Comparison of ENCODE assay signal across 21 cellular contexts in genomic region chr17:47368262-47368661, GRCh38. TPM values are rescaled to one million over a fixed set of nuclear protein-coding genes. Genes with fewer than 3 reads are reported as not detected.
DNase-seq lines count a peak whose midpoint lies in the region; ATAC-seq and TF ChIP-seq lines count a peak whose summit lies in the region.
"Had no signal": no experiment of that assay in that cellular context is flagged by ENCODE, and none has a peak within 500 bp of the region (broad histone marks: within the 10 kb centered on the region; RNA-seq: fewer than 3 reads in every experiment).

No MANE protein-coding gene starts in this region.

- H3K4me1 Mint-ChIP-seq in activated CD8-positive, alpha-beta T cell treated with anti-CD3 and anti-CD28 coated beads, Interleukin-2, amount 10 ng/mL, durations not matched to agents 7 days and 5 days (ENCODE audit: low read depth) = no peaks in the 10 kb centered on the region
- H3K4me1 Mint-ChIP-seq: activated CD4-positive, alpha-beta T cell treated with anti-CD3 and anti-CD28 coated beads, Interleukin-2, amount 10 ng/mL, durations not matched to agents 24 days and 14 days; natural killer cell had no signal

- ATAC-seq in PC-3 = peak; percentile 89
- no peak for ATAC-seq in activated CD8-positive, alpha-beta T cell treated with anti-CD3 and anti-CD28 coated beads, Interleukin-2, amount 10 ng/mL, durations not matched to agents 7 days and 5 days
- ATAC-seq: activated T-cell treated with anti-CD3 and anti-CD28 coated beads, Interleukin-2, amount 50 U/mL, for 4 hours; natural killer cell; stimulated activated naive CD8-positive, alpha-beta T cell treated with anti-CD3 and anti-CD28 coated beads, Interleukin-15, Interleukin-2, amounts not matched to agents 100 U/mL and 50 U/mL, for 24 hours had no signal

- no peak overlapping the region for H3K9ac ChIP-seq in PC-3 (ENCODE audit: low read length)

- H3K27me3 Mint-ChIP-seq in activated CD8-positive, alpha-beta T cell treated with anti-CD3 and anti-CD28 coated beads, Interleukin-2, amount 10 ng/mL, durations not matched to agents 7 days and 5 days (ENCODE audit: low read depth) = peaks cover 11% of the 10 kb centered on the region
- H3K27me3 Mint-ChIP-seq: CD4-positive, alpha-beta T cell had no signal

- no peak for TF ChIP-seq POLR2A in prostate gland (IDR thresholded peaks at IDR 0.05)

- H3K4me1 ChIP-seq in PC-3 (ENCODE audit: insufficient read depth, low read length) (peaks cover 19% of the 10 kb centered on the region), prostate gland (replicated peaks) (no peaks in the 10 kb centered on the region)

- H3K4me3 Mint-ChIP-seq in activated CD8-positive, alpha-beta T cell treated with anti-CD3 and anti-CD28 coated beads, Interleukin-2, amount 10 ng/mL, durations not matched to agents 7 days and 5 days = no peak overlapping the region
- H3K4me3 Mint-ChIP-seq: activated CD4-positive, alpha-beta T cell treated with anti-CD3 and anti-CD28 coated beads, Interleukin-2, amount 10 ng/mL, durations not matched to agents 24 days and 14 days; activated T-cell treated with anti-CD3 and anti-CD28 coated beads, Interleukin-2, amount 50 U/mL, for 4 hours; CD4-positive, alpha-beta T cell; natural killer cell had no signal

- intact Hi-C loops in PC-3 (cut with micrococcal nuclease) = no loop called here
- intact Hi-C loops in prostate gland (cut with DNase I) = no loop called here

- WGBS in prostate gland = 39% methylated on average over 3 of the region's 3 CpGs

- H3K9me3 Mint-ChIP-seq in activated CD8-positive, alpha-beta T cell treated with anti-CD3 and anti-CD28 coated beads, Interleukin-2, amount 10 ng/mL, durations not matched to agents 7 days and 5 days (ENCODE audit: insufficient read depth) = peaks cover 13% of the 10 kb centered on the region

- no peaks in the 10 kb centered on the region for H4K20me1 ChIP-seq in PC-3 (ENCODE audit: low read length)

- no peaks in the 10 kb centered on the region for H3F3A ChIP-seq in PC-3 (ENCODE audit: low read length, unreplicated experiment)

- peaks cover 2% of the 10 kb centered on the region; the same call in 1 of the 2 replicates for H3K36me3 ChIP-seq in PC-3 (ENCODE audit: low read depth, low read length)
- no peaks in the 10 kb centered on the region for H3K36me3 ChIP-seq in prostate gland
- H3K36me3 ChIP-seq: thoracic aorta, WERI-Rb-1 had no signal

- no peak for TF ChIP-seq CTCF in LNCaP clone FGC (IDR thresholded peaks at IDR 0.05; ENCODE audit: control insufficient read depth, extremely low read depth, insufficient read depth)
- no peak for TF ChIP-seq CTCF in PC-3 (conservative IDR thresholded peaks at IDR 0.05; ENCODE audit: low read depth, low read length)
- TF ChIP-seq CTCF in prostate gland (IDR thresholded peaks at IDR 0.05) = no peak

- H3K9me3 ChIP-seq in PC-3 (ENCODE audit: low read length) (peaks cover 12% of the 10 kb centered on the region), prostate gland (no peaks in the 10 kb centered on the region)

- DNase-seq in NCI-H2107 treated with DMSO at 0.1 percent for 48 hours (lab: John Stamatoyannopoulos, UW; ENCODE audit: unreplicated experiment) = peak; percentile 5
- no peak for DNase-seq in NCI-H2107 (lab: John Stamatoyannopoulos, UW)
- DNase-seq in LNCaP clone FGC (ENCODE audit: low read depth) = peak; percentile 69
- DNase-seq in PC-3 = peak; percentile 96
- DNase-seq in prostate gland (ENCODE audit: low spot score) = peak; percentile 24
- DNase-seq in kidney glomerular epithelial cell (lab: John Stamatoyannopoulos, UW) = no peak
- DNase-seq in occipital lobe (lab: John Stamatoyannopoulos, UW) = no peak
- DNase-seq in activated CD8-positive, alpha-beta T cell treated with anti-CD3 and anti-CD28 coated beads, Interleukin-2, amount 10 ng/mL, durations not matched to agents 7 days and 5 days = no peak
- DNase-seq: activated CD4-positive, alpha-beta T cell treated with anti-CD3 and anti-CD28 coated beads, Interleukin-2, amount 10 ng/mL, durations not matched to agents 24 days and 14 days; activated T-cell treated with anti-CD3 and anti-CD28 coated beads, Interleukin-2, amount 50 U/mL, for 4 hours; CD4-positive, alpha-beta T cell; DMS 273 treated with DMSO at 0.1 percent for 48 hours; KG1; natural killer cell; NCI-H187; stimulated activated naive CD8-positive, alpha-beta T cell treated with anti-CD3 and anti-CD28 coated beads, Interleukin-15, Interleukin-2, amounts not matched to agents 100 U/mL and 50 U/mL, for 24 hours; SW 1271; T-helper 9 cell; WERI-Rb-1 had no signal

- H3K79me2 ChIP-seq in PC-3 (ENCODE audit: low read length) = no peaks in the 10 kb centered on the region

- H3K27ac ChIP-seq in PC-3 (ENCODE audit: low read length) (peak overlapping the region; percentile 31), prostate gland (no peak overlapping the region)
- H3K27ac ChIP-seq: thoracic aorta, WERI-Rb-1 had no signal

- H3K4me2 ChIP-seq in PC-3 (ENCODE audit: low read length) = peak overlapping the region; percentile 65

- H3K27ac Mint-ChIP-seq in activated CD8-positive, alpha-beta T cell treated with anti-CD3 and anti-CD28 coated beads, Interleukin-2, amount 10 ng/mL, durations not matched to agents 7 days and 5 days = no peak overlapping the region
- H3K27ac Mint-ChIP-seq: activated CD4-positive, alpha-beta T cell treated with anti-CD3 and anti-CD28 coated beads, Interleukin-2, amount 10 ng/mL, durations not matched to agents 24 days and 14 days; CD4-positive, alpha-beta T cell; natural killer cell had no signal

- H3K27me3 ChIP-seq in PC-3 (ENCODE audit: low read length) (no peaks in the 10 kb centered on the region), prostate gland (replicated peaks; ENCODE audit: insufficient read depth) (no peaks in the 10 kb centered on the region)

- no peaks in the 10 kb centered on the region for H3K36me3 Mint-ChIP-seq in activated CD8-positive, alpha-beta T cell treated with anti-CD3 and anti-CD28 coated beads, Interleukin-2, amount 10 ng/mL, durations not matched to agents 7 days and 5 days (ENCODE audit: low read depth)

- H3K9me2 ChIP-seq in PC-3 (replicated peaks; ENCODE audit: low read length) = no peaks in the 10 kb centered on the region

- CTCF ChIA-PET in PC-3 (lab: Charles Lee) = no interaction called here
- CTCF ChIA-PET in activated CD8-positive, alpha-beta T cell treated with anti-CD3 and anti-CD28 coated beads, Interleukin-2, amount 10 ng/mL, durations not matched to agents 7 days and 5 days (lab: Charles Lee) = no interaction called here

- POLR2A ChIA-PET in PC-3 (lab: Charles Lee; ENCODE audit: unreplicated experiment) = interaction anchor here (0.7 kb wide), 1 partner anchor 70 kb away, joined by 3 read pairs; no protein-coding TSS in a partner anchor
- POLR2A ChIA-PET in activated CD8-positive, alpha-beta T cell treated with anti-CD3 and anti-CD28 coated beads, Interleukin-2, amount 10 ng/mL, durations not matched to agents 7 days and 5 days (lab: Charles Lee) = no interaction called here

- H2AFZ ChIP-seq in PC-3 (ENCODE audit: low read length) = no peak overlapping the region; the same call in 1 of the 2 replicates

- BruUV-seq in PC-3 (replicated peaks; lab: Mats Ljungman, UMichigan) = no TSS peak

- H3K4me3 ChIP-seq in LNCaP clone FGC (ENCODE audit: low read depth, low read length) = no peak overlapping the region
- H3K4me3 ChIP-seq in PC-3 (ENCODE audit: low read length) = peak overlapping the region; percentile 5; the same call in 1 of the 2 replicates
- no peak overlapping the region for H3K4me3 ChIP-seq in prostate gland
- H3K4me3 ChIP-seq: thoracic aorta had no signal

RNA-seq across cellular contexts. Expression of gene EFCAB13, which starts 44.5 kb away (rescaled TPM):
- total RNA-seq in PC-3 (2014; rRNA removed) (1.2 and 2.7 TPM in 2 replicates), prostate gland (1 to 10 TPM; 4.5 to 8.9 TPM), occipital lobe (16.8 TPM)
- total RNA-seq in activated CD8-positive, alpha-beta T cell treated with anti-CD3 and anti-CD28 coated beads, Interleukin-2, amount 10 ng/mL, durations not matched to agents 7 days and 5 days = 1 to 10 TPM; 4.4 to 4.6 TPM
- total RNA-seq: A172 had no signal

Comparison
In these comparisons a context has a peak if more than half of its experiments do, and no peak if none do; other contexts are left out.
1. DNase-seq: peak in NCI-H2107 treated with DMSO at 0.1 percent for 48 hours (single experiment), LNCaP clone FGC (single experiment), PC-3 (single experiment) and prostate gland (single experiment); none in NCI-H2107 (single experiment), kidney glomerular epithelial cell (single experiment), occipital lobe (single experiment) and activated CD8-positive, alpha-beta T cell treated with anti-CD3 and anti-CD28 coated beads, Interleukin-2, amount 10 ng/mL, durations not matched to agents 7 days and 5 days (single experiment).